In genomic region chr6:137045221-137045789, GRCh38 we compare ENCODE assay signal across 8 cellular contexts. TPM values are rescaled to one million over a fixed set of nuclear protein-coding genes. Genes with fewer than 3 reads are reported as not detected.
DNase-seq lines count a peak whose midpoint lies in the region; ATAC-seq, FAIRE-seq and TF ChIP-seq lines count a peak whose summit lies in the region.

No MANE protein-coding gene starts in this region.

- peak overlapping the region; percentile 73 for H3K4me2 ChIP-seq in keratinocyte (ENCODE audit: control insufficient read depth, extremely low read depth, insufficient read depth, low read depth, low read length)

- H3K4me3 Mint-ChIP-seq in activated T-cell treated with anti-CD3 and anti-CD28 coated beads, Interleukin-2, amount 50 U/mL, for 4 hours: peak overlapping the region; percentile 74
- peak overlapping the region; percentile 71 for H3K4me3 Mint-ChIP-seq in activated T-helper 1 cell treated with anti-CD3 and anti-CD28 coated beads, Interleukin-12 subunit alpha, Interleukin-12 subunit beta, Interleukin-2, Interleukin-4 antibody, amounts not matched to agents 30 ng/mL and 10 ng/mL and 1 ng/mL, durations not matched to agents 14 hours and 24 hours and 36 hours
- H3K4me3 Mint-ChIP-seq in type B pancreatic cell: peak overlapping the region; percentile 81

- no peaks in the 10 kb centered on the region for H4K20me1 ChIP-seq in keratinocyte (ENCODE audit: control insufficient read depth, extremely low read depth, insufficient read depth, low read length)

- H3K9me3 Mint-ChIP-seq in activated T-cell treated with anti-CD3 and anti-CD28 coated beads, Interleukin-2, amount 50 U/mL, for 4 hours: no peaks in the 10 kb centered on the region
- H3K9me3 Mint-ChIP-seq in activated T-helper 1 cell treated with anti-CD3 and anti-CD28 coated beads, Interleukin-12 subunit alpha, Interleukin-12 subunit beta, Interleukin-2, Interleukin-4 antibody, amounts not matched to agents 30 ng/mL and 10 ng/mL and 1 ng/mL, durations not matched to agents 14 hours and 24 hours and 36 hours: no peaks in the 10 kb centered on the region
- H3K9me3 Mint-ChIP-seq in type B pancreatic cell: no peaks in the 10 kb centered on the region

- H3K9me3 ChIP-seq in keratinocyte (ENCODE audit: control insufficient read depth, low read depth, low read length) (peaks cover under 1% of the 10 kb centered on the region), Peyer's patch (no peaks in the 10 kb centered on the region)

- FAIRE-seq in keratinocyte (lab: Jason Lieb, UNC): peak; percentile 66

- H3K27me3 ChIP-seq in keratinocyte (ENCODE audit: control insufficient read depth, extremely low read depth, insufficient read depth, low read length) (no peaks in the 10 kb centered on the region), Peyer's patch (no peaks in the 10 kb centered on the region)

- H3K4me1 Mint-ChIP-seq in activated T-cell treated with anti-CD3 and anti-CD28 coated beads, Interleukin-2, amount 50 U/mL, for 4 hours (ENCODE audit: low read depth): peaks cover 7% of the 10 kb centered on the region
- peaks cover 9% of the 10 kb centered on the region for H3K4me1 Mint-ChIP-seq in activated T-helper 1 cell treated with anti-CD3 and anti-CD28 coated beads, Interleukin-12 subunit alpha, Interleukin-12 subunit beta, Interleukin-2, Interleukin-4 antibody, amounts not matched to agents 30 ng/mL and 10 ng/mL and 1 ng/mL, durations not matched to agents 14 hours and 24 hours and 36 hours (ENCODE audit: low read depth)
- no peaks in the 10 kb centered on the region for H3K4me1 Mint-ChIP-seq in type B pancreatic cell (ENCODE audit: unreplicated experiment)

- intact Hi-C loops in activated T-helper 1 cell treated with anti-CD3 and anti-CD28 coated beads, Interleukin-12 subunit alpha, Interleukin-12 subunit beta, Interleukin-2, Interleukin-4 antibody, amounts not matched to agents 30 ng/mL and 10 ng/mL and 1 ng/mL, durations not matched to agents 14 hours and 24 hours and 36 hours (cut with micrococcal nuclease): no loop called here

- no peak overlapping the region for H3K27ac Mint-ChIP-seq in activated T-helper 1 cell treated with anti-CD3 and anti-CD28 coated beads, Interleukin-12 subunit alpha, Interleukin-12 subunit beta, Interleukin-2, Interleukin-4 antibody, amounts not matched to agents 30 ng/mL and 10 ng/mL and 1 ng/mL, durations not matched to agents 14 hours and 24 hours and 36 hours
- no peak overlapping the region for H3K27ac Mint-ChIP-seq in type B pancreatic cell

- peak overlapping the region; percentile 71 for H3K9ac ChIP-seq in keratinocyte (ENCODE audit: control insufficient read depth, extremely low read depth, insufficient read depth, low read length)

- ATAC-seq in activated T-cell treated with anti-CD3 and anti-CD28 coated beads, Interleukin-2, amount 50 U/mL, for 4 hours: no peak
- ATAC-seq in GM21526 (IDR thresholded peaks at IDR 0.05; ENCODE audit: low FRiP score, unreplicated experiment): no peak

- H3K4me3 ChIP-seq in keratinocyte (ENCODE audit: control insufficient read depth in 2 of 3, extremely low read depth in 1 of 3, insufficient read depth in 2 of 3, low read depth in 1 of 3, low read length in 3 of 3) (peak overlapping the region in 2 of 3 experiments; percentile 64 to 70), Peyer's patch (peak overlapping the region in 2 of 4 donors; percentile 78 to 94)

- H3K4me1 ChIP-seq in keratinocyte (ENCODE audit: control insufficient read depth, extremely low read depth, insufficient read depth, low read length): peaks cover 6% of the 10 kb centered on the region
- H3K4me1 ChIP-seq in Peyer's patch: no peaks in the 10 kb centered on the region

- DNase-seq in activated T-cell treated with anti-CD3 and anti-CD28 coated beads, Interleukin-2, amount 50 U/mL, for 4 hours: no peak
- no peak for DNase-seq in activated T-cell treated with anti-CD3 and anti-CD28 coated beads for 4 hours
- no peak for DNase-seq in activated T-helper 1 cell treated with anti-CD3 and anti-CD28 coated beads, Interleukin-12 subunit alpha, Interleukin-12 subunit beta, Interleukin-2, Interleukin-4 antibody, amounts not matched to agents 30 ng/mL and 10 ng/mL and 1 ng/mL, durations not matched to agents 14 hours and 24 hours and 36 hours (ENCODE audit: low spot score)
- no peak for DNase-seq in keratinocyte (ENCODE audit: low read depth, low spot score)
- DNase-seq in type B pancreatic cell (ENCODE audit: extremely low spot score, unreplicated experiment): no peak
- DNase-seq in Peyer's patch: no peak
- DNase-seq in NCI-H2107 (lab: John Stamatoyannopoulos, UW): no peak

- TF ChIP-seq POLR2A in Peyer's patch (IDR thresholded peaks at IDR 0.05): no peak

- dilution Hi-C loops in keratinocyte (cut with MboI; ENCODE audit: extremely low pct_ligation_motif_present, low sequenced_read_pairs): no loop called here

- H3K36me3 ChIP-seq in keratinocyte (ENCODE audit: control insufficient read depth in 2 of 2, extremely low read depth in 1 of 2, insufficient read depth in 2 of 2, low read length in 2 of 2): no peaks in the 10 kb centered on the region
- no peaks in the 10 kb centered on the region for H3K36me3 ChIP-seq in Peyer's patch

- no peaks in the 10 kb centered on the region for H3K79me2 ChIP-seq in keratinocyte (ENCODE audit: control insufficient read depth, insufficient read depth, low read length)

- H3K27ac ChIP-seq in keratinocyte (ENCODE audit: control insufficient read depth, insufficient read depth, low read length) (no peak overlapping the region), Peyer's patch (no peak overlapping the region)

- no peaks in the 10 kb centered on the region for H3K9me1 ChIP-seq in keratinocyte (ENCODE audit: control insufficient read depth, extremely low read depth, insufficient read depth, low read length)

- peaks cover 67% of the 10 kb centered on the region for H3K27me3 Mint-ChIP-seq in activated T-cell treated with anti-CD3 and anti-CD28 coated beads, Interleukin-2, amount 50 U/mL, for 4 hours (ENCODE audit: low read depth)
- peaks cover 90% of the 10 kb centered on the region for H3K27me3 Mint-ChIP-seq in activated T-helper 1 cell treated with anti-CD3 and anti-CD28 coated beads, Interleukin-12 subunit alpha, Interleukin-12 subunit beta, Interleukin-2, Interleukin-4 antibody, amounts not matched to agents 30 ng/mL and 10 ng/mL and 1 ng/mL, durations not matched to agents 14 hours and 24 hours and 36 hours (ENCODE audit: insufficient read depth)
- peaks cover 66% of the 10 kb centered on the region for H3K27me3 Mint-ChIP-seq in type B pancreatic cell

- TF ChIP-seq CTCF in keratinocyte (optimal IDR thresholded peaks at IDR 0.05 in 1 of 3, IDR thresholded peaks at IDR 0.05 in 1 of 3, conservative IDR thresholded peaks at IDR 0.05 in 1 of 3; ENCODE audit: extremely low read depth in 1 of 3, insufficient read depth in 2 of 3, low read length in 3 of 3) (no peak), type B pancreatic cell (conservative IDR thresholded peaks at IDR 0.05) (no peak), Peyer's patch (IDR thresholded peaks at IDR 0.05) (no peak)

- H3K36me3 Mint-ChIP-seq in activated T-cell treated with anti-CD3 and anti-CD28 coated beads, Interleukin-2, amount 50 U/mL, for 4 hours (ENCODE audit: insufficient read depth): no peaks in the 10 kb centered on the region
- H3K36me3 Mint-ChIP-seq in activated T-helper 1 cell treated with anti-CD3 and anti-CD28 coated beads, Interleukin-12 subunit alpha, Interleukin-12 subunit beta, Interleukin-2, Interleukin-4 antibody, amounts not matched to agents 30 ng/mL and 10 ng/mL and 1 ng/mL, durations not matched to agents 14 hours and 24 hours and 36 hours (ENCODE audit: low read depth): no peaks in the 10 kb centered on the region
- peaks cover 4% of the 10 kb centered on the region for H3K36me3 Mint-ChIP-seq in type B pancreatic cell

- peak overlapping the region; percentile 72 for H2AFZ ChIP-seq in keratinocyte (ENCODE audit: control insufficient read depth, low read length)

RNA-seq across cellular contexts. Expression of gene IL20RA, which starts 0.5 kb away (rescaled TPM):
- total RNA-seq in activated T-cell treated with anti-CD3 and anti-CD28 coated beads, Interleukin-2, amount 50 U/mL, for 4 hours: under 1 TPM in 1 of 3 donors, not detected in 2; 0.05 TPM
- not detected in 2 replicates for total RNA-seq in activated T-helper 1 cell treated with anti-CD3 and anti-CD28 coated beads, Interleukin-12 subunit alpha, Interleukin-12 subunit beta, Interleukin-2, Interleukin-4 antibody, amounts not matched to agents 30 ng/mL and 10 ng/mL and 1 ng/mL, durations not matched to agents 14 hours and 24 hours and 36 hours
- polyA plus RNA-seq in keratinocyte: 1.2 to 1.5 TPM (median 1.3 TPM) in 3 replicates
- polyA plus RNA-seq in keratinocyte (2011; ENCODE audit: low read depth): 6.0 TPM
- polyA plus RNA-seq in keratinocyte (2011; cell fraction: cytosol; rRNA removed): 1.2 and 1.8 TPM in 2 replicates
- 1.1 and 1.6 TPM in 2 replicates for polyA plus RNA-seq in keratinocyte (2011; cell fraction: nucleus; rRNA removed)
- 0.92 and 7.4 TPM in 2 replicates for polyA plus RNA-seq in keratinocyte (2012; ENCODE audit: low replicate concordance)
- 0.49 to 3.0 TPM (median 1.0 TPM) in 3 replicates for polyA minus RNA-seq in keratinocyte
- polyA minus RNA-seq in keratinocyte (2011; cell fraction: cytosol; rRNA and poly(A)+ RNA removed): 1.2 TPM
- 0.70 and 1.2 TPM in 2 replicates for polyA minus RNA-seq in keratinocyte (2011; cell fraction: nucleus; rRNA and poly(A)+ RNA removed)
- total RNA-seq in type B pancreatic cell (ENCODE audit: low replicate concordance) (0.90 and 1.7 TPM in 2 replicates), Peyer's patch (1 to 10 TPM in 2 of 4 donors, under 1 TPM in 1, not detected in 1; 0.47 to 2.5 (median 1.7) TPM)
